1 cellular context compared by ENCODE assay signal in genomic region chr2:11446733-11447248, GRCh38.
A peak's percentile ranks its signal among the peaks of the same experiment; 100 is the strongest.
TF ChIP-seq lines count a peak whose summit lies in the region.

No MANE protein-coding gene starts in this region.

TF ChIP-seq in HepG2, 621 proteins besides CTCF, POLR2A, EP300 and RAD21 (continued from another document and continues in another):
- TF ChIP-seq NFAT5 (CRISPR knock-in tag; IDR thresholded peaks at IDR 0.05) = no peak
- TF ChIP-seq CEBPZ (IDR thresholded peaks at IDR 0.05; ENCODE audit: low read length) = no peak
- TF ChIP-seq ZBTB43 (CRISPR knock-in tag; conservative IDR thresholded peaks at IDR 0.05) = no peak
- TF ChIP-seq HDAC2 (CRISPR knock-in tag; IDR thresholded peaks at IDR 0.05) = 0 out of 2 replicates have a peak, but pooled peaks have one; percentile 23
- no peak for TF ChIP-seq SCMH1 (CRISPR knock-in tag; IDR thresholded peaks at IDR 0.05; ENCODE audit: borderline replicate concordance)
- TF ChIP-seq ZNF281 (CRISPR knock-in tag; IDR thresholded peaks at IDR 0.05; ENCODE audit: borderline replicate concordance) = no peak
- no peak for TF ChIP-seq ZNF407 (CRISPR knock-in tag; IDR thresholded peaks at IDR 0.05; ENCODE audit: not compliant biosample characterization)
- TF ChIP-seq PBX3 (CRISPR knock-in tag; IDR thresholded peaks at IDR 0.05; ENCODE audit: borderline replicate concordance) = no peak
- no peak for TF ChIP-seq ZC3H13 (CRISPR knock-in tag; IDR thresholded peaks at IDR 0.05)
- no peak for TF ChIP-seq SP1 (IDR thresholded peaks at IDR 0.05)
- no peak for TF ChIP-seq SP1 (CRISPR knock-in tag; IDR thresholded peaks at IDR 0.05)
- no peak for TF ChIP-seq NPAS2 (CRISPR knock-in tag; IDR thresholded peaks at IDR 0.05; ENCODE audit: borderline replicate concordance)
- 0 out of 2 replicates have a peak, but pooled peaks have one; percentile 34 for TF ChIP-seq ELF3 (CRISPR knock-in tag; IDR thresholded peaks at IDR 0.05)
- no peak for TF ChIP-seq ZNF878 (CRISPR knock-in tag; IDR thresholded peaks at IDR 0.05)
- TF ChIP-seq RFX1 (IDR thresholded peaks at IDR 0.05) = no peak
- no peak for TF ChIP-seq KDM4B (CRISPR knock-in tag; IDR thresholded peaks at IDR 0.05)
- no peak for TF ChIP-seq TBX3 (IDR thresholded peaks at IDR 0.05; ENCODE audit: borderline replicate concordance)
- TF ChIP-seq ZMYM4 (CRISPR knock-in tag; IDR thresholded peaks at IDR 0.05) = peak; percentile 32; the same call in 1 of the 2 replicates
- no peak for TF ChIP-seq ZNF432 (CRISPR knock-in tag; IDR thresholded peaks at IDR 0.05; ENCODE audit: borderline replicate concordance)
- peak; percentile 42; the same call in 1 of the 2 replicates for TF ChIP-seq ERF (CRISPR knock-in tag; IDR thresholded peaks at IDR 0.05)
- TF ChIP-seq ZNF598 (CRISPR knock-in tag; IDR thresholded peaks at IDR 0.05; ENCODE audit: borderline replicate concordance) = peak; percentile 92; the same call in 1 of the 2 replicates
- TF ChIP-seq ATM (IDR thresholded peaks at IDR 0.05; ENCODE audit: borderline replicate concordance) = no peak
- no peak for TF ChIP-seq GFI1 (CRISPR knock-in tag; IDR thresholded peaks at IDR 0.05; ENCODE audit: borderline replicate concordance)
- TF ChIP-seq KAT2B (IDR thresholded peaks at IDR 0.05; ENCODE audit: borderline replicate concordance, low read depth, low read length) = no peak
- TF ChIP-seq RAD51 (IDR thresholded peaks at IDR 0.05; ENCODE audit: borderline replicate concordance) = no peak
- 0 out of 2 replicates have a peak, but pooled peaks have one; percentile 23 for TF ChIP-seq RCOR2 (CRISPR knock-in tag; IDR thresholded peaks at IDR 0.05)
- no peak for TF ChIP-seq RARA (CRISPR knock-in tag; IDR thresholded peaks at IDR 0.05)
- peak; percentile 67; the same call in 1 of the 2 replicates for TF ChIP-seq ZBTB38 (CRISPR knock-in tag; IDR thresholded peaks at IDR 0.05)
- TF ChIP-seq ZNF572 (CRISPR knock-in tag; IDR thresholded peaks at IDR 0.05) = peak; percentile 82; the same call in 1 of the 2 replicates
- no peak for TF ChIP-seq E2F5 (CRISPR knock-in tag; conservative IDR thresholded peaks at IDR 0.05)
- TF ChIP-seq PITX1 (CRISPR knock-in tag; IDR thresholded peaks at IDR 0.05) = no peak
- no peak for TF ChIP-seq IRF2 (CRISPR knock-in tag; IDR thresholded peaks at IDR 0.05)
- TF ChIP-seq IKZF1 (IDR thresholded peaks at IDR 0.05) = no peak
- TF ChIP-seq SNAPC2 (CRISPR knock-in tag; IDR thresholded peaks at IDR 0.05) = no peak
